17 cellular contexts compared by ENCODE assay signal in genomic region chr6:109706513-109706912, GRCh38. TPM values are rescaled to one million over a fixed set of nuclear protein-coding genes. Genes with fewer than 3 reads are reported as not detected.
DNase-seq lines count a peak whose midpoint lies in the region; ATAC-seq and TF ChIP-seq lines count a peak whose summit lies in the region.
"Had no signal": no experiment of that assay in that cellular context is flagged by ENCODE, and none has a peak within 500 bp of the region (broad histone marks: within the 10 kb centered on the region; RNA-seq: fewer than 3 reads in every experiment).

No MANE protein-coding gene starts in this region.

- peak overlapping the region; percentile 1 for H3K27ac Mint-ChIP-seq in activated naive CD8-positive, alpha-beta T cell treated with anti-CD3 and anti-CD28 coated beads, Interleukin-2, amount 50 U/mL, for 24 hours
- H3K27ac Mint-ChIP-seq in activated naive CD8-positive, alpha-beta T cell treated with anti-CD3 and anti-CD28 coated beads for 36 hours = no peak overlapping the region
- peak overlapping the region; percentile 83 for H3K27ac Mint-ChIP-seq in central memory CD8-positive, alpha-beta T cell (ENCODE audit: low read depth)
- peak overlapping the region; percentile 88 to 93 for H3K27ac Mint-ChIP-seq in natural killer cell

- intact Hi-C loops in natural killer cell (cut with micrococcal nuclease) = loop anchor here (5.0 to 10.0 kb wide), 4 partner anchors 182 to 591 kb away; partner anchors contain the start of genes CD164 and CDC40

- DNase-seq in activated naive CD8-positive, alpha-beta T cell treated with anti-CD3 and anti-CD28 coated beads, Interleukin-2, amount 50 U/mL, for 24 hours = no peak
- no peak for DNase-seq in activated naive CD8-positive, alpha-beta T cell treated with anti-CD3 and anti-CD28 coated beads for 36 hours
- DNase-seq in central memory CD8-positive, alpha-beta T cell (ENCODE audit: low spot score in 2 of 2) = no peak
- DNase-seq in natural killer cell (no peak), NCI-H1436 treated with DMSO at 0.1 percent for 48 hours (lab: John Stamatoyannopoulos, UW) (no peak), germinal center (ENCODE audit: low spot score) (no peak), SKM-1 treated with dmso at 0.1 percent for 144 hours (lab: John Stamatoyannopoulos, UW; ENCODE audit: unreplicated experiment) (no peak)
- DNase-seq: H7, Karpas-422, MM.1S, NCI-H1930, NCI-H2171 treated with DMSO at 0.1 percent for 48 hours, NCI-H510A, Peyer's patch, Right ventricle myocardium superior had no signal

- TF ChIP-seq CTCF in natural killer cell (IDR thresholded peaks at IDR 0.05) = no peak

- no peaks in the 10 kb centered on the region for H3K27me3 Mint-ChIP-seq in activated naive CD8-positive, alpha-beta T cell treated with anti-CD3 and anti-CD28 coated beads, Interleukin-2, amount 50 U/mL, for 24 hours
- H3K27me3 Mint-ChIP-seq in activated naive CD8-positive, alpha-beta T cell treated with anti-CD3 and anti-CD28 coated beads for 36 hours = no peaks in the 10 kb centered on the region
- no peaks in the 10 kb centered on the region for H3K27me3 Mint-ChIP-seq in central memory CD8-positive, alpha-beta T cell
- H3K27me3 Mint-ChIP-seq in natural killer cell (ENCODE audit: low read depth in 2 of 2) = no peaks in the 10 kb centered on the region

- H3K4me1 Mint-ChIP-seq in activated naive CD8-positive, alpha-beta T cell treated with anti-CD3 and anti-CD28 coated beads, Interleukin-2, amount 50 U/mL, for 24 hours = peaks cover 27% of the 10 kb centered on the region
- peaks cover 20% of the 10 kb centered on the region for H3K4me1 Mint-ChIP-seq in activated naive CD8-positive, alpha-beta T cell treated with anti-CD3 and anti-CD28 coated beads for 36 hours
- H3K4me1 Mint-ChIP-seq in central memory CD8-positive, alpha-beta T cell = peaks cover 65% of the 10 kb centered on the region
- peaks cover 87 to 89% of the 10 kb centered on the region in 2 donors for H3K4me1 Mint-ChIP-seq in natural killer cell

- ATAC-seq in activated naive CD8-positive, alpha-beta T cell treated with anti-CD3 and anti-CD28 coated beads, Interleukin-2, amount 50 U/mL, for 24 hours = no peak
- peak; percentile 38 for ATAC-seq in central memory CD8-positive, alpha-beta T cell (replicated peaks; ENCODE audit: extremely low read depth, poor library complexity, severe bottlenecking)
- peak; percentile 68 to 83 (median 79) for ATAC-seq in natural killer cell
- ATAC-seq: A549, HepG2 had no signal

- H3K36me3 Mint-ChIP-seq in activated naive CD8-positive, alpha-beta T cell treated with anti-CD3 and anti-CD28 coated beads, Interleukin-2, amount 50 U/mL, for 24 hours (ENCODE audit: low read depth) = peaks cover 10% of the 10 kb centered on the region
- peaks cover 15% of the 10 kb centered on the region for H3K36me3 Mint-ChIP-seq in activated naive CD8-positive, alpha-beta T cell treated with anti-CD3 and anti-CD28 coated beads for 36 hours
- peaks cover 2% of the 10 kb centered on the region for H3K36me3 Mint-ChIP-seq in central memory CD8-positive, alpha-beta T cell (ENCODE audit: insufficient read depth)
- no peaks in the 10 kb centered on the region for H3K36me3 Mint-ChIP-seq in natural killer cell

- H3K4me3 Mint-ChIP-seq in activated naive CD8-positive, alpha-beta T cell treated with anti-CD3 and anti-CD28 coated beads, Interleukin-2, amount 50 U/mL, for 24 hours = no peak overlapping the region
- no peak overlapping the region for H3K4me3 Mint-ChIP-seq in activated naive CD8-positive, alpha-beta T cell treated with anti-CD3 and anti-CD28 coated beads for 36 hours
- peak overlapping the region; percentile 39 for H3K4me3 Mint-ChIP-seq in central memory CD8-positive, alpha-beta T cell
- peak overlapping the region; percentile 80 for H3K4me3 Mint-ChIP-seq in natural killer cell

- no peaks in the 10 kb centered on the region for H3K9me3 Mint-ChIP-seq in activated naive CD8-positive, alpha-beta T cell treated with anti-CD3 and anti-CD28 coated beads, Interleukin-2, amount 50 U/mL, for 24 hours
- peaks cover 10% of the 10 kb centered on the region for H3K9me3 Mint-ChIP-seq in activated naive CD8-positive, alpha-beta T cell treated with anti-CD3 and anti-CD28 coated beads for 36 hours
- H3K9me3 Mint-ChIP-seq in central memory CD8-positive, alpha-beta T cell = no peaks in the 10 kb centered on the region
- peaks cover 0 to 4% of the 10 kb centered on the region in 2 donors for H3K9me3 Mint-ChIP-seq in natural killer cell

RNA-seq across cellular contexts. Expression of gene FIG4, which starts 15.4 kb away (rescaled TPM):
- 10 to 100 TPM; 13.8 to 14.5 TPM for total RNA-seq in activated naive CD8-positive, alpha-beta T cell treated with anti-CD3 and anti-CD28 coated beads for 36 hours
- 10 to 100 TPM; 15.7 to 38.5 (median 20.7) TPM for total RNA-seq in natural killer cell

RNA-seq across cellular contexts. Expression of gene AK9, which starts 15.5 kb away (rescaled TPM):
- 1 to 10 TPM; 3.1 to 3.9 TPM for total RNA-seq in activated naive CD8-positive, alpha-beta T cell treated with anti-CD3 and anti-CD28 coated beads for 36 hours
- total RNA-seq in natural killer cell = 10 to 100 TPM; 14.0 to 19.2 (median 14.2) TPM

Comparison
In these comparisons a context has a peak if more than half of its experiments do, and no peak if none do; other contexts are left out.
1. H3K4me3 Mint-ChIP-seq: peak in central memory CD8-positive, alpha-beta T cell (single experiment) and natural killer cell (single experiment); none in activated naive CD8-positive, alpha-beta T cell treated with anti-CD3 and anti-CD28 coated beads, Interleukin-2, amount 50 U/mL, for 24 hours (single experiment) and activated naive CD8-positive, alpha-beta T cell treated with anti-CD3 and anti-CD28 coated beads for 36 hours (single experiment).